ENCODE assay signal across 25 cellular contexts in the genomic region with DNA sequence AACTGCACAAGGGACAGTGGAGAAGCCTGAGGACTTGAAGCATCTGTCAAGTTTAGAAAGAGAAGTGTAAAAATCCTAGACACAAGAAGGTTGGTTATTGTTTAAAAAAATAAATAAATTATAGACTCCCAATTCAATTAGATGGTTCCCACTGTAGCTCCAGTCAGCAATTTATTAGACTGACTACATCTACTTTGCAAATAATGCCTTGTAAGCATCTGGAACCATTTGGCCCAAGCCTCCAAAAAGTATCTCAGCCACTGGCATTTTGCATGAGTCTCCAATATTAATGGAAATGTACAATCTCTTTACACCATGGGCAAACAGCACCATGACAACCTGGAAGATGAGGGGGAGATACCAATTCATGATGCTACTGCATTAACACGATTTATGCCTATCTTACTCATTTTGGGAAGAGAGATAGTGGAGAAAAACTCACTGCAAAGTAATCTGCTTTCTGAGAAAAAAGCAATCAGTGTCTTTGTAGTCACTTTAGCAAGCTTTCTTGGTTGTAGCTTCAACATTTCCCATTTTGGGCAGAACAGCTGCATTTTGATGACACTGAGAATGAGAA. TPM values are rescaled to one million over a fixed set of nuclear protein-coding genes. Genes with fewer than 3 reads are reported as not detected.
DNase-seq lines count a peak whose midpoint lies in the region; ATAC-seq, FAIRE-seq and TF ChIP-seq lines count a peak whose summit lies in the region.
"Had no signal": no experiment of that assay in that cellular context is flagged by ENCODE, and none has a peak within 500 bp of the region (broad histone marks: within the 10 kb centered on the region; RNA-seq: fewer than 3 reads in every experiment).

No MANE protein-coding gene starts in this region.

- H3K27me3 ChIP-seq in endocrine pancreas (ENCODE audit: control insufficient read depth, insufficient read depth, low read length) = no peaks in the 10 kb centered on the region

- WGBS in A549 (ENCODE audit: missing lambda C conversion rate) = 0% methylated on average over 1 of the region's 1 CpG

- POLR2A ChIA-PET in A549 (lab: Yijun Ruan, JAX) = no interaction called here
- POLR2A ChIA-PET in activated CD4-positive, alpha-beta memory T cell treated with anti-CD3 and anti-CD28 coated beads for 36 hours (lab: Charles Lee) = no interaction called here

- FAIRE-seq in A549 (lab: Jason Lieb, UNC) = no peak
- FAIRE-seq: GM19239, H54, K562 had no signal

- no peaks in the 10 kb centered on the region for H3K36me3 ChIP-seq in endocrine pancreas (ENCODE audit: control insufficient read depth, insufficient read depth, low read length)

- H3K9me3 ChIP-seq in A549 (no peaks in the 10 kb centered on the region), endocrine pancreas (ENCODE audit: control insufficient read depth, low read length) (no peaks in the 10 kb centered on the region)

- H3K27me3 Mint-ChIP-seq in activated CD4-positive, alpha-beta memory T cell treated with anti-CD3 and anti-CD28 coated beads for 36 hours = peaks cover 18% of the 10 kb centered on the region

- no peak overlapping the region for H3K4me3 Mint-ChIP-seq in activated CD4-positive, alpha-beta memory T cell treated with anti-CD3 and anti-CD28 coated beads for 36 hours
- H3K4me3 Mint-ChIP-seq: B cell; CD8-positive, alpha-beta memory T cell had no signal

- TF ChIP-seq RAD21 in A549 (conservative IDR thresholded peaks at IDR 0.05 in 1 of 2, IDR thresholded peaks at IDR 0.05 in 1 of 2) = no peak

- no peak for TF ChIP-seq CTCF in A549 (IDR thresholded peaks at IDR 0.05)

- CTCF ChIA-PET in A549 (lab: Yijun Ruan, JAX) = no interaction called here
- CTCF ChIA-PET in activated CD4-positive, alpha-beta memory T cell treated with anti-CD3 and anti-CD28 coated beads for 36 hours (lab: Charles Lee) = interaction anchor here (0.6 kb wide), 1 partner anchor 377 kb away, joined by 3 read pairs; no protein-coding TSS in a partner anchor

- intact Hi-C loops in activated CD4-positive, alpha-beta memory T cell treated with anti-CD3 and anti-CD28 coated beads for 36 hours (cut with micrococcal nuclease) = no loop called here

- DNase-seq in A549 (ENCODE audit: low read depth in 1 of 2, low spot score in 1 of 2) (no peak), G401 (ENCODE audit: low spot score) (peak; percentile 56), NCI-H748 (lab: John Stamatoyannopoulos, UW; ENCODE audit: unreplicated experiment) (peak; percentile 63), left lobe of liver (ENCODE audit: low spot score) (no peak)
- DNase-seq in activated CD4-positive, alpha-beta memory T cell treated with anti-CD3 and anti-CD28 coated beads for 36 hours = no peak
- DNase-seq: Calu3; CD8-positive, alpha-beta memory T cell; DMS153; DND-41; Kasumi-1; NCI-H1105; NCI-H2029; NCI-H2171; NCI-H226; NCI-H524; T-helper 2 cell had no signal

- no peaks in the 10 kb centered on the region for H3K9me3 Mint-ChIP-seq in activated CD4-positive, alpha-beta memory T cell treated with anti-CD3 and anti-CD28 coated beads for 36 hours

- no peak for TF ChIP-seq EP300 in A549 (IDR thresholded peaks at IDR 0.05)

- in situ Hi-C loops in G401 (cut with HindIII; ENCODE audit: low sequenced_read_pairs) = no loop called here

- no peak overlapping the region for H3K27ac Mint-ChIP-seq in activated CD4-positive, alpha-beta memory T cell treated with anti-CD3 and anti-CD28 coated beads for 36 hours
- H3K27ac Mint-ChIP-seq: B cell had no signal

- H3K4me1 ChIP-seq in A549 (no peaks in the 10 kb centered on the region), endocrine pancreas (ENCODE audit: control insufficient read depth, insufficient read depth, low read length) (peaks cover 25% of the 10 kb centered on the region)

- H3K4me3 ChIP-seq in A549 (no peak overlapping the region), endocrine pancreas (ENCODE audit: control insufficient read depth, insufficient read depth, low read length) (peak overlapping the region; percentile 92)
- H3K4me3 ChIP-seq: K562 had no signal

- TF ChIP-seq POLR2A in A549 (IDR thresholded peaks at IDR 0.05; ENCODE audit: low read length) = no peak

- ATAC-seq in A549 (no peak), left lobe of liver (no peak), GM21723 (IDR thresholded peaks at IDR 0.05; ENCODE audit: unreplicated experiment) (no peak)
- ATAC-seq: K562, Panc1 had no signal

- H3K9ac ChIP-seq in endocrine pancreas (ENCODE audit: control insufficient read depth, insufficient read depth, low read length) = no peak overlapping the region

- H3K27ac ChIP-seq in A549 = no peak overlapping the region
- H3K27ac ChIP-seq: C4-2B, RWPE1 had no signal

- no peaks in the 10 kb centered on the region for H3K4me1 Mint-ChIP-seq in activated CD4-positive, alpha-beta memory T cell treated with anti-CD3 and anti-CD28 coated beads for 36 hours (ENCODE audit: low read depth)
- H3K4me1 Mint-ChIP-seq: B cell; CD8-positive, alpha-beta memory T cell had no signal

- no peak overlapping the region for H3K4me2 ChIP-seq in A549

- no peaks in the 10 kb centered on the region for H3K36me3 Mint-ChIP-seq in activated CD4-positive, alpha-beta memory T cell treated with anti-CD3 and anti-CD28 coated beads for 36 hours
- H3K36me3 Mint-ChIP-seq: CD8-positive, alpha-beta memory T cell had no signal

TF ChIP-seq in A549, 52 proteins besides CTCF, POLR2A, EP300 and RAD21:
- peak; percentile 5 for TF ChIP-seq MAFK (IDR thresholded peaks at IDR 0.05; ENCODE audit: partially characterized antibody)
- TF ChIP-seq, protein P1, sequence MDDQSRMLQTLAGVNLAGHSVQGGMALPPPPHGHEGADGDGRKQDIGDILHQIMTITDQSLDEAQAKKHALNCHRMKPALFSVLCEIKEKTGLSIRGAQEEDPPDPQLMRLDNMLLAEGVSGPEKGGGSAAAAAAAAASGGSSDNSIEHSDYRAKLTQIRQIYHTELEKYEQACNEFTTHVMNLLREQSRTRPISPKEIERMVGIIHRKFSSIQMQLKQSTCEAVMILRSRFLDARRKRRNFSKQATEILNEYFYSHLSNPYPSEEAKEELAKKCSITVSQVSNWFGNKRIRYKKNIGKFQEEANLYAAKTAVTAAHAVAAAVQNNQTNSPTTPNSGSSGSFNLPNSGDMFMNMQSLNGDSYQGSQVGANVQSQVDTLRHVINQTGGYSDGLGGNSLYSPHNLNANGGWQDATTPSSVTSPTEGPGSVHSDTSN (IDR thresholded peaks at IDR 0.05) = no peak
- TF ChIP-seq PHF8 (IDR thresholded peaks at IDR 0.05; ENCODE audit: borderline replicate concordance, low read depth) = no peak

RNA-seq across cellular contexts. Expression of gene NYAP2, which starts 2.8 kb away (rescaled TPM):
- polyA plus RNA-seq in A549 (2011; rRNA removed) (not detected in 2 replicates), A549 (2017; fragmentation: RNase III; extraction: RNeasy Plus Mini Kit Qiagen cat#74134 plus additional on column Dnase treatment) (0.01 to 0.03 TPM in 2 of 3 replicates, not detected in the other)
- polyA plus RNA-seq in A549 (2012; cell fraction: cytosol; rRNA removed) = not detected in 2 replicates
- polyA plus RNA-seq in A549 (2012; cell fraction: nucleus; rRNA removed) = not detected in 2 replicates
- polyA minus RNA-seq in A549 (2011; rRNA and poly(A)+ RNA removed) = not detected in 2 replicates
- total RNA-seq in G401 (2014; rRNA removed; shearing (Covaris generic)) = not detected in 2 replicates
- total RNA-seq in left lobe of liver = not detected
- not detected for total RNA-seq in activated CD4-positive, alpha-beta memory T cell treated with anti-CD3 and anti-CD28 coated beads for 36 hours
- total RNA-seq: CD8-positive, alpha-beta memory T cell had no signal
- polyA plus RNA-seq: CD8-positive, alpha-beta memory T cell had no signal

Comparison
In these comparisons a context has a peak if more than half of its experiments do, and no peak if none do; other contexts are left out.
1. DNase-seq: peak in G401 (single experiment) and NCI-H748 (single experiment); none in A549 (0 of 2), left lobe of liver (single experiment) and activated CD4-positive, alpha-beta memory T cell treated with anti-CD3 and anti-CD28 coated beads for 36 hours (single experiment).